8 cellular contexts compared by ENCODE assay signal in genomic region chr1:23424171-23424959, GRCh38. TPM values are rescaled to one million over a fixed set of nuclear protein-coding genes. Genes with fewer than 3 reads are reported as not detected.
DNase-seq lines count a peak whose midpoint lies in the region; ATAC-seq, FAIRE-seq and TF ChIP-seq lines count a peak whose summit lies in the region.

TSS of gene TCEA3 (minus strand) at chr1:23424748. CDS start at chr1:23424633, 115 bp downstream.

- POLR2A ChIA-PET in CD4-positive, alpha-beta T cell (lab: Charles Lee) = interaction anchor here (0.6 to 5.4 kb wide), 7 partner anchors 10 to 406 kb away, joined by 3 to 33 read pairs (median 3); partner anchors contain the start of genes ASAP3, E2F2 and HNRNPR
- POLR2A ChIA-PET in HepG2 (lab: Yijun Ruan, JAX) = interaction anchor here (0.9 to 3.7 kb wide), 16 partner anchors 12 to 138 kb away, joined by 3 to 22 read pairs (median 4); partner anchors contain the start of genes ASAP3 and HNRNPR

- no peak for FAIRE-seq in HepG2 (lab: Jason Lieb, UNC)

- dilution Hi-C loops in mammary epithelial cell (cut with HindIII; ENCODE audit: low sequenced_read_pairs) = loop anchor here (5.0 to 10.0 kb wide), 3 partner anchors 37 to 120 kb away; no protein-coding TSS in a partner anchor

- H3K36me3 ChIP-seq in SJCRH30 (no peaks in the 10 kb centered on the region; the same call in 1 of the 2 replicates), mammary epithelial cell (ENCODE audit: insufficient read depth, low read length) (no peaks in the 10 kb centered on the region), HepG2 (replicated peaks in 1 of 2; ENCODE audit: control insufficient read depth in 1 of 2, insufficient read depth in 2 of 2, low read length in 2 of 2) (peaks cover 1 to 14% of the 10 kb centered on the region in 2 experiments; a peak in 4 of 5 replicates)

- no peaks in the 10 kb centered on the region for H3K36me3 Mint-ChIP-seq in CD4-positive, alpha-beta T cell (ENCODE audit: low read depth)

- H3K9ac ChIP-seq in mammary epithelial cell (ENCODE audit: insufficient read depth, low read length) (no peak within 1 kb of the TSS), HepG2 (ENCODE audit: insufficient read depth, low read depth, low read length) (peak within 1 kb of the TSS; percentile 90)

- peak within 1 kb of the TSS; percentile 87 for H3K4me3 Mint-ChIP-seq in CD4-positive, alpha-beta T cell

- H3K4me3 ChIP-seq in SJCRH30 (peak within 1 kb of the TSS; percentile 48), mammary epithelial cell (replicated peaks in 1 of 3; ENCODE audit: insufficient read depth in 1 of 3, low read depth in 2 of 3, low read length in 3 of 3) (peak within 1 kb of the TSS in 2 of 3 experiments; percentile 19 to 34), HepG2 (replicated peaks in 1 of 3; ENCODE audit: insufficient read depth in 1 of 3, low read depth in 2 of 3, low read length in 3 of 3) (peak within 1 kb of the TSS; percentile 62 to 88 (median 73))

- no peaks in the 10 kb centered on the region for H3K27me3 Mint-ChIP-seq in CD4-positive, alpha-beta T cell

- peak within 1 kb of the TSS; percentile 78 for H3K27ac Mint-ChIP-seq in CD4-positive, alpha-beta T cell

- no peaks in the 10 kb centered on the region for H3K9me3 Mint-ChIP-seq in CD4-positive, alpha-beta T cell

- no peaks in the 10 kb centered on the region for H3K27me3 ChIP-seq in CD4-positive, alpha-beta T cell (ENCODE audit: control insufficient read depth, insufficient read depth, low read length)
- H3K27me3 ChIP-seq in SJCRH30 = no peaks in the 10 kb centered on the region
- peaks cover 6% of the 10 kb centered on the region for H3K27me3 ChIP-seq in mammary epithelial cell (ENCODE audit: insufficient read depth, low read length)
- H3K27me3 ChIP-seq in HepG2 (ENCODE audit: control insufficient read depth in 1 of 2, insufficient read depth in 2 of 2, low read length in 2 of 2) = no peaks in the 10 kb centered on the region

- in situ Hi-C loops in mammary epithelial cell (cut with MboI; ENCODE audit: low sequenced_read_pairs in 2 of 2) = no loop called here
- in situ Hi-C loops in HepG2 (cut with HindIII; ENCODE audit: extremely low pct_ligation_motif_present, low pct_unique_long_range_greater_than_20kb) = no loop called here

- 30% methylated on average over 6 of the region's 72 CpGs for WGBS in mammary epithelial cell (ENCODE audit: low coverage, missing lambda C conversion rate)
- under 1% methylated on average over 26 of the region's 72 CpGs for WGBS in HepG2 (ENCODE audit: low lambda C conversion rate)

- peaks cover 30% of the 10 kb centered on the region for H3K4me1 Mint-ChIP-seq in CD4-positive, alpha-beta T cell (ENCODE audit: low read depth)

- CTCF ChIA-PET in CD4-positive, alpha-beta T cell (lab: Charles Lee) = interaction anchor here (1.0 kb wide), 1 partner anchor 20 kb away, joined by 3 read pairs; no protein-coding TSS in a partner anchor
- CTCF ChIA-PET in mammary epithelial cell (lab: Charles Lee; ENCODE audit: low non-redundant PET) (interaction anchor here (0.8 kb wide), 1 partner anchor 103 kb away, joined by 10 read pairs; no protein-coding TSS in a partner anchor), HepG2 (lab: Yijun Ruan, JAX; ENCODE audit: low intra/inter-chr PET ratio, low total read pairs) (no interaction called here)

- TF ChIP-seq RAD21 in HepG2 (CRISPR knock-in tag; IDR thresholded peaks at IDR 0.05) = no peak

- no peaks in the 10 kb centered on the region for H4K20me1 ChIP-seq in mammary epithelial cell (ENCODE audit: insufficient read depth, low read length)
- no peaks in the 10 kb centered on the region for H4K20me1 ChIP-seq in HepG2 (ENCODE audit: insufficient read depth, low read length)

- TF ChIP-seq POLR2A in HepG2 (IDR thresholded peaks at IDR 0.05; ENCODE audit: insufficient read depth in 1 of 2, low read depth in 2 of 2, low read length in 2 of 2) = peak in 1 of 2 experiments; percentile 49; a peak in 2 of 4 replicates

- no TSS peak for BruUV-seq in mammary epithelial cell (replicated peaks; lab: Mats Ljungman, UMichigan)
- no TSS peak for BruUV-seq in HepG2 (replicated peaks; lab: Mats Ljungman, UMichigan)

- H3K79me2 ChIP-seq in mammary epithelial cell (ENCODE audit: insufficient read depth, low read length) (no peaks in the 10 kb centered on the region), HepG2 (ENCODE audit: insufficient read depth, low read length) (peaks cover 39% of the 10 kb centered on the region)

- intact Hi-C loops in CD4-positive, alpha-beta T cell (cut with DNase I, micrococcal nuclease) = loop anchor here (5.0 to 10.0 kb wide), 2 partner anchors 60 to 108 kb away; partner anchors contain the start of genes ASAP3 (in 1 of the 2) and E2F2 (in 1 of the 2)
- intact Hi-C loops in mammary epithelial cell (cut with micrococcal nuclease) (loop anchor here (5.0 kb wide), 1 partner anchor 53 kb away; no protein-coding TSS in a partner anchor), HepG2 (cut with micrococcal nuclease; ENCODE audit: unreplicated experiment) (no loop called here)

- ATAC-seq in CD4-positive, alpha-beta T cell (ENCODE audit: poor library complexity) = peak; percentile 32
- ATAC-seq in HepG2 (peak; percentile 71), HG03342 (IDR thresholded peaks at IDR 0.05; ENCODE audit: unreplicated experiment) (no peak)

- peak within 1 kb of the TSS; percentile 71 for H2AFZ ChIP-seq in mammary epithelial cell (ENCODE audit: low read depth, low read length)
- no peak within 1 kb of the TSS for H2AFZ ChIP-seq in HepG2 (ENCODE audit: low read length)

- no peak for TF ChIP-seq CTCF in CD4-positive, alpha-beta T cell (IDR thresholded peaks at IDR 0.05)
- TF ChIP-seq CTCF in mammary epithelial cell (conservative IDR thresholded peaks at IDR 0.05 in 1 of 2, IDR thresholded peaks at IDR 0.05 in 1 of 2; ENCODE audit: extremely low read depth in 1 of 2, insufficient read depth in 1 of 2, low read depth in 1 of 2, low read length in 2 of 2) = no peak
- TF ChIP-seq CTCF in HepG2 (CRISPR knock-in tag; IDR thresholded peaks at IDR 0.05) = no peak

- no peaks in the 10 kb centered on the region for H3K9me3 ChIP-seq in CD4-positive, alpha-beta T cell (ENCODE audit: control insufficient read depth, low read length)
- H3K9me3 ChIP-seq in SJCRH30 (replicated peaks) (no peaks in the 10 kb centered on the region), mammary epithelial cell (replicated peaks; ENCODE audit: insufficient read depth, low read length) (no peaks in the 10 kb centered on the region), HepG2 (ENCODE audit: low read length) (no peaks in the 10 kb centered on the region)

- TF ChIP-seq EP300 in HepG2 (IDR thresholded peaks at IDR 0.05; ENCODE audit: low read depth in 2 of 2, low read length in 2 of 2) (no peak), HepG2 (CRISPR knock-in tag; IDR thresholded peaks at IDR 0.05; ENCODE audit: borderline replicate concordance) (no peak)

- peak within 1 kb of the TSS; percentile 5 for H3K27ac ChIP-seq in CD4-positive, alpha-beta T cell (ENCODE audit: low read depth, low read length)
- peak within 1 kb of the TSS; percentile 5 for H3K27ac ChIP-seq in SJCRH30
- H3K27ac ChIP-seq in mammary epithelial cell (ENCODE audit: insufficient read depth, low read depth, low read length) = no peak within 1 kb of the TSS
- peak within 1 kb of the TSS; percentile 92 for H3K27ac ChIP-seq in HepG2 (ENCODE audit: extremely low read length, insufficient read depth, low read length)

- peak in 7 of 10 experiments; percentile 10 to 47 (median 31) for DNase-seq in CD4-positive, alpha-beta T cell
- DNase-seq in SJCRH30 (no peak), mammary epithelial cell (no peak), HepG2 (ENCODE audit: low spot score) (peak; percentile 36), NCI-H526 treated with DMSO at 0.1 percent for 48 hours (lab: John Stamatoyannopoulos, UW) (no peak), NCI-H446 (lab: John Stamatoyannopoulos, UW) (no peak)
- peak; percentile 13 for DNase-seq in stimulated activated naive CD4-positive, alpha-beta T cell treated with Interleukin-2 at 50 U/mL for 16 hours (lab: John Stamatoyannopoulos, UW)

- peaks cover 21% of the 10 kb centered on the region for H3K4me1 ChIP-seq in SJCRH30
- peaks cover 20% of the 10 kb centered on the region for H3K4me1 ChIP-seq in mammary epithelial cell (ENCODE audit: insufficient read depth, low read length)
- H3K4me1 ChIP-seq in HepG2 (ENCODE audit: insufficient read depth, low read length) = peaks cover 74% of the 10 kb centered on the region

- H3K4me2 ChIP-seq in mammary epithelial cell (ENCODE audit: insufficient read depth, low read depth, low read length) (peak within 1 kb of the TSS; percentile 85), HepG2 (ENCODE audit: low read depth, low read length) (peak within 1 kb of the TSS; percentile 78)

TF ChIP-seq in HepG2, 621 proteins besides CTCF, POLR2A, EP300 and RAD21 (continues in another document):
- no peak for TF ChIP-seq ONECUT2 (CRISPR knock-in tag; IDR thresholded peaks at IDR 0.05)

RNA-seq across cellular contexts. Expression of gene TCEA3, which starts in this region (rescaled TPM):
- 10 to 100 TPM; 33.1 to 34.6 TPM for total RNA-seq in CD4-positive, alpha-beta T cell
- 0.10 TPM in 1 of 2 replicates, not detected in the other for total RNA-seq in SJCRH30 (2014; rRNA removed; shearing (Covaris generic))
- 1 to 10 TPM in 1 of 2 donors, under 1 TPM in 1; 0.24 to 1.5 TPM for total RNA-seq in mammary epithelial cell
- polyA plus RNA-seq in mammary epithelial cell = 0.56 TPM
- not detected for polyA minus RNA-seq in mammary epithelial cell
- total RNA-seq in HepG2 (2016; rRNA removed; fragmentation: Illumina TruSeq; extraction: Trizol) = 81.5 and 84.6 TPM in 2 replicates
- total RNA-seq in HepG2 (2016; cell fraction: cytosol; rRNA removed; fragmentation: Illumina TruSeq; extraction: Trizol; ENCODE audit: low read depth) = 62.6 and 67.5 TPM in 2 replicates
- 77.6 and 83.3 TPM in 2 replicates for total RNA-seq in HepG2 (2016; cell fraction: insoluble cytoplasmic fraction; rRNA removed; fragmentation: Illumina TruSeq; extraction: Trizol)
- total RNA-seq in HepG2 (2016; cell fraction: membrane; rRNA removed; fragmentation: Illumina TruSeq; extraction: Trizol) = 58.1 and 63.2 TPM in 2 replicates
- 55.6 and 64.4 TPM in 2 replicates for total RNA-seq in HepG2 (2016; cell fraction: nucleus; rRNA removed; fragmentation: Illumina TruSeq; extraction: Trizol)
- polyA plus RNA-seq in HepG2 (2011; rRNA removed) = 55.5 and 57.9 TPM in 2 replicates
- 41.6 and 53.2 TPM in 2 replicates for polyA plus RNA-seq in HepG2 (2011; cell fraction: cytosol; rRNA removed)
- polyA plus RNA-seq in HepG2 (2011; cell fraction: nucleus; rRNA removed) = 94.8 and 103 TPM in 2 replicates
- 43.1 and 68.0 TPM in 2 replicates for polyA plus RNA-seq in HepG2 (2012)
- 77.6 and 80.8 TPM in 2 replicates for polyA plus RNA-seq in HepG2 (2016; cell fraction: cytosol; fragmentation: Illumina TruSeq; extraction: Trizol; ENCODE audit: low read depth)
- polyA plus RNA-seq in HepG2 (2016; cell fraction: insoluble cytoplasmic fraction; fragmentation: Illumina TruSeq; extraction: Trizol; ENCODE audit: low read depth) = 107 and 119 TPM in 2 replicates
- polyA plus RNA-seq in HepG2 (2016; cell fraction: membrane; fragmentation: Illumina TruSeq; extraction: Trizol; ENCODE audit: low read depth) = 67.2 and 70.2 TPM in 2 replicates
- 133 and 140 TPM in 2 replicates for polyA plus RNA-seq in HepG2 (2016; cell fraction: nucleus; fragmentation: Illumina TruSeq; extraction: Trizol; ENCODE audit: insufficient read depth, low read depth)
- 2.4 and 21.3 TPM in 2 replicates for polyA minus RNA-seq in HepG2 (2011; rRNA and poly(A)+ RNA removed; ENCODE audit: low replicate concordance)
- 14.4 and 14.5 TPM in 2 replicates for polyA minus RNA-seq in HepG2 (2011; cell fraction: cytosol; rRNA and poly(A)+ RNA removed)
- polyA minus RNA-seq in HepG2 (2011; cell fraction: nucleus; rRNA and poly(A)+ RNA removed) = 28.3 and 31.7 TPM in 2 replicates

Comparison
In these comparisons a context has a peak if more than half of its experiments do, and no peak if none do; other contexts are left out.
1. RNA of gene TCEA3 (total RNA-seq): 55.6 to 84.6 TPM in HepG2 and 33.1 to 34.6 TPM in CD4-positive, alpha-beta T cell; 0.24 to 1.5 TPM in mammary epithelial cell and 0.10 TPM in SJCRH30; every median in the first group is over 10 times any median in the second.
2. RNA of gene TCEA3 (polyA plus RNA-seq): 41.6 to 140 TPM in HepG2; 0.56 TPM in mammary epithelial cell (single experiment); every median in the first group is over 10 times any median in the second.
3. DNase-seq: peak in CD4-positive, alpha-beta T cell (7 of 10), HepG2 (single experiment) and stimulated activated naive CD4-positive, alpha-beta T cell treated with Interleukin-2 at 50 U/mL for 16 hours (single experiment); none in SJCRH30 (0 of 2), mammary epithelial cell (single experiment), NCI-H526 treated with DMSO at 0.1 percent for 48 hours (single experiment) and NCI-H446 (0 of 2).
4. Peak in every context shown above with its lines, with median percentiles within 50 percentile points of each other: H3K4me3 ChIP-seq.